10 cellular contexts compared by ENCODE assay signal in the genomic region with DNA sequence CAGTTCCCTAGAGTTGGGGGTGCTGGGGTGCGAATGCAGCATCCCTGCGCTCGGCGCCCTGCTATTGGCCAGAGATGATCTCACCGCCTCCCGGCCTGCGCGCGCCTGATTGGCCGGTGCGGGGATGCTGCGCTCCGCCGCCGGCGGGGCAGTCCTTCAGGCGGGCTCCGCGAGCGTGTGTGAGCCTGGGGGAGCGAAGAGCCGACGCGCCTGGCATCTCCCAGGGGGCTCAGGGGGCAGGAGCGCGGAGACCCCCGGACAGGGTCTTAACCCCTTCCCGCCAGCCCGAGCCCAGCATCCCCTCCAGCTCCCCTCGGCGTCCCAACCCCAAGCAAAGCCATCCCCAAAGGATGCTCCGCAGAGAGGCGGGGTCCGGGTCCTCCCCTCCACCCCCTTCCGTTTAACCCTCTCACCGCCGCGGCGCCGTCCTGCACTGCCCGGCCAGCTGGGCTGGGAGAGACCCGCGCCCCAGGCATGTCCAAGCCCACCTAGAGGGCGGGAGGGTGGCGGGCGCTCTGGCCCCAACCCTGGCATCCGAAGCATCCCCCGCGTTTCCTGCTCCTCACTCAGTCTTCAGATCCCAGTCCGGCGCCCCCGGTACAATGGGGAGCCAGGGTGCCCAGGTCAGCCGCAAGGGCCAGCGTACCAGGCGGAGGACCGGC. TPM values are rescaled to one million over a fixed set of nuclear protein-coding genes. Genes with fewer than 3 reads are reported as not detected.
DNase-seq lines count a peak whose midpoint lies in the region; ATAC-seq and TF ChIP-seq lines count a peak whose summit lies in the region.
"Had no signal": no experiment of that assay in that cellular context is flagged by ENCODE, and none has a peak within 500 bp of the region (broad histone marks: within the 10 kb centered on the region; RNA-seq: fewer than 3 reads in every experiment).

No MANE protein-coding gene starts in this region.

- no peaks in the 10 kb centered on the region for H3K9me3 Mint-ChIP-seq in activated naive CD8-positive, alpha-beta T cell treated with anti-CD3 and anti-CD28 coated beads for 36 hours

- peaks cover 8% of the 10 kb centered on the region for H3K36me3 Mint-ChIP-seq in activated naive CD8-positive, alpha-beta T cell treated with anti-CD3 and anti-CD28 coated beads for 36 hours

- H2AFZ ChIP-seq in neuron (ENCODE audit: low read depth, low read length), result peak overlapping the region; percentile 65

- no peak overlapping the region for H3K27ac ChIP-seq in ascending aorta
- H3K27ac ChIP-seq: skin epidermis had no signal

- DNase-seq in EL (peak; percentile 34), NCI-H2196 (lab: John Stamatoyannopoulos, UW; ENCODE audit: unreplicated experiment) (peak; percentile 71), ascending aorta (ENCODE audit: low spot score in 2 of 2) (no peak)
- DNase-seq in activated naive CD8-positive, alpha-beta T cell treated with anti-CD3 and anti-CD28 coated beads for 36 hours, result no peak
- DNase-seq in stimulated activated CD4-positive, alpha-beta T cell treated with anti-CD3 and anti-CD28 coated beads, Interleukin-4, amount 100 ng/mL, for 24 hours, result no peak
- no peak for DNase-seq in activated CD4-positive, alpha-beta T cell treated with anti-CD3 and anti-CD28 coated beads for 48 hours
- DNase-seq: activated CD8-positive, alpha-beta T cell treated with anti-CD3 and anti-CD28 coated beads, Interleukin-2, amount 10 ng/mL, durations not matched to agents 7 days and 5 days had no signal

- no peak overlapping the region for H3K27ac Mint-ChIP-seq in activated naive CD8-positive, alpha-beta T cell treated with anti-CD3 and anti-CD28 coated beads for 36 hours
- H3K27ac Mint-ChIP-seq: activated CD8-positive, alpha-beta T cell treated with anti-CD3 and anti-CD28 coated beads, Interleukin-2, amount 10 ng/mL, durations not matched to agents 7 days and 5 days had no signal

- H3K4me1 Mint-ChIP-seq in activated naive CD8-positive, alpha-beta T cell treated with anti-CD3 and anti-CD28 coated beads for 36 hours, result no peaks in the 10 kb centered on the region

- H3K27me3 Mint-ChIP-seq in activated naive CD8-positive, alpha-beta T cell treated with anti-CD3 and anti-CD28 coated beads for 36 hours, result no peaks in the 10 kb centered on the region

- H3K4me1 ChIP-seq in neuron (ENCODE audit: insufficient read depth, low read length) (peaks cover 13% of the 10 kb centered on the region), ascending aorta (peaks cover 0 to 4% of the 10 kb centered on the region in 2 donors)

- no peak for TF ChIP-seq CTCF in ascending aorta (IDR thresholded peaks at IDR 0.05)

- intact Hi-C loops in ascending aorta (cut with DNase I), result no loop called here

- peaks cover 2% of the 10 kb centered on the region for H3K36me3 ChIP-seq in neuron (ENCODE audit: insufficient read depth, low read length)
- no peaks in the 10 kb centered on the region for H3K36me3 ChIP-seq in ascending aorta

- H3K9me3 ChIP-seq in neuron (ENCODE audit: low read length) (no peaks in the 10 kb centered on the region), ascending aorta (no peaks in the 10 kb centered on the region)

- H3K27me3 ChIP-seq in neuron (ENCODE audit: insufficient read depth, low read length), result peaks cover 29% of the 10 kb centered on the region
- peaks cover 6% of the 10 kb centered on the region for H3K27me3 ChIP-seq in ascending aorta

- peak; percentile 25 for ATAC-seq in esophagus mucosa
- ATAC-seq: activated CD8-positive, alpha-beta T cell treated with anti-CD3 and anti-CD28 coated beads, Interleukin-2, amount 10 ng/mL, durations not matched to agents 7 days and 5 days had no signal

- no peak overlapping the region for H3K4me3 Mint-ChIP-seq in activated naive CD8-positive, alpha-beta T cell treated with anti-CD3 and anti-CD28 coated beads for 36 hours
- H3K4me3 Mint-ChIP-seq: activated CD8-positive, alpha-beta T cell treated with anti-CD3 and anti-CD28 coated beads, Interleukin-2, amount 10 ng/mL, durations not matched to agents 7 days and 5 days had no signal

- H3K4me3 ChIP-seq in neuron (ENCODE audit: low read length) (peak overlapping the region; percentile 55), ascending aorta (no peak overlapping the region)

RNA-seq across cellular contexts. Expression of gene TOR2A, which starts 19.1 kb away (rescaled TPM):
- total RNA-seq in esophagus mucosa, result 9.5 TPM
- total RNA-seq in activated naive CD8-positive, alpha-beta T cell treated with anti-CD3 and anti-CD28 coated beads for 36 hours, result 10 to 100 TPM; 17.7 to 18.1 TPM
- not detected for total RNA-seq in ascending aorta

RNA-seq across cellular contexts. Expression of gene SH2D3C, which starts 24.2 kb away (rescaled TPM):
- 1.9 TPM for total RNA-seq in esophagus mucosa
- 10 to 100 TPM; 20.4 to 21.5 TPM for total RNA-seq in activated naive CD8-positive, alpha-beta T cell treated with anti-CD3 and anti-CD28 coated beads for 36 hours
- 49.5 TPM for total RNA-seq in ascending aorta

RNA-seq across cellular contexts. Expression of gene CDK9, which starts 31.6 kb away (rescaled TPM):
- 38.3 TPM for total RNA-seq in esophagus mucosa
- 10 to 100 TPM; 85.2 to 94.2 TPM for total RNA-seq in activated naive CD8-positive, alpha-beta T cell treated with anti-CD3 and anti-CD28 coated beads for 36 hours
- total RNA-seq in ascending aorta, result 470 TPM

RNA-seq across cellular contexts. Expression of gene TTC16, which starts 38.4 kb away (rescaled TPM):
- total RNA-seq in esophagus mucosa (not detected), ascending aorta (not detected)
- total RNA-seq in activated naive CD8-positive, alpha-beta T cell treated with anti-CD3 and anti-CD28 coated beads for 36 hours, result 1 to 10 TPM; 1.3 to 1.4 TPM

RNA-seq across cellular contexts. Expression of gene PTRH1, which starts 38.8 kb away (rescaled TPM):
- 7.9 TPM for total RNA-seq in esophagus mucosa
- total RNA-seq in activated naive CD8-positive, alpha-beta T cell treated with anti-CD3 and anti-CD28 coated beads for 36 hours, result 10 to 100 TPM; 19.7 to 21.2 TPM
- 5.4 TPM for total RNA-seq in ascending aorta

Comparison
In these comparisons a context has a peak if more than half of its experiments do, and no peak if none do; other contexts are left out.
1. DNase-seq: peak in EL (single experiment) and NCI-H2196 (single experiment); none in activated naive CD8-positive, alpha-beta T cell treated with anti-CD3 and anti-CD28 coated beads for 36 hours (single experiment), stimulated activated CD4-positive, alpha-beta T cell treated with anti-CD3 and anti-CD28 coated beads, Interleukin-4, amount 100 ng/mL, for 24 hours (single experiment), activated CD4-positive, alpha-beta T cell treated with anti-CD3 and anti-CD28 coated beads for 48 hours (single experiment) and ascending aorta (0 of 2).